1 cellular context compared by ENCODE assay signal in genomic region chr16:29862884-29863668, GRCh38.
TF ChIP-seq lines count a peak whose summit lies in the region.

Gene CDIPT (minus strand): TSS chr16:29863226. CDS start chr16:29862857, 369 bp downstream.

TF ChIP-seq in HepG2, 621 proteins besides CTCF, POLR2A, EP300 and RAD21 (continued from another document and continues in another):
- no peak for TF ChIP-seq ZNF281 (CRISPR knock-in tag; IDR thresholded peaks at IDR 0.05; ENCODE audit: borderline replicate concordance)
- no peak for TF ChIP-seq SRSF4 (IDR thresholded peaks at IDR 0.05; ENCODE audit: low read depth, low read length, poor library complexity, severe bottlenecking)
- TF ChIP-seq, protein P1, sequence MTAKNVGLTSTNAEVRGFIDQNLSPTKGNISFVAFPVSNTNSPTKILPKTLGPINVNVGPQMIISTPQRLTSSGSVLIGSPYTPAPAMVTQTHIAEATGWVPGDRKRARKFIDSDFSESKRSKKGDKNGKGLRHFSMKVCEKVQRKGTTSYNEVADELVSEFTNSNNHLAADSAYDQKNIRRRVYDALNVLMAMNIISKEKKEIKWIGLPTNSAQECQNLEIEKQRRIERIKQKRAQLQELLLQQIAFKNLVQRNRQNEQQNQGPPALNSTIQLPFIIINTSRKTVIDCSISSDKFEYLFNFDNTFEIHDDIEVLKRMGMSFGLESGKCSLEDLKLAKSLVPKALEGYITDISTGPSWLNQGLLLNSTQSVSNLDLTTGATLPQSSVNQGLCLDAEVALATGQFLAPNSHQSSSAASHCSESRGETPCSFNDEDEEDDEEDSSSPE (CRISPR knock-in tag; IDR thresholded peaks at IDR 0.05) = peak; percentile 76
- TF ChIP-seq, protein P2, sequence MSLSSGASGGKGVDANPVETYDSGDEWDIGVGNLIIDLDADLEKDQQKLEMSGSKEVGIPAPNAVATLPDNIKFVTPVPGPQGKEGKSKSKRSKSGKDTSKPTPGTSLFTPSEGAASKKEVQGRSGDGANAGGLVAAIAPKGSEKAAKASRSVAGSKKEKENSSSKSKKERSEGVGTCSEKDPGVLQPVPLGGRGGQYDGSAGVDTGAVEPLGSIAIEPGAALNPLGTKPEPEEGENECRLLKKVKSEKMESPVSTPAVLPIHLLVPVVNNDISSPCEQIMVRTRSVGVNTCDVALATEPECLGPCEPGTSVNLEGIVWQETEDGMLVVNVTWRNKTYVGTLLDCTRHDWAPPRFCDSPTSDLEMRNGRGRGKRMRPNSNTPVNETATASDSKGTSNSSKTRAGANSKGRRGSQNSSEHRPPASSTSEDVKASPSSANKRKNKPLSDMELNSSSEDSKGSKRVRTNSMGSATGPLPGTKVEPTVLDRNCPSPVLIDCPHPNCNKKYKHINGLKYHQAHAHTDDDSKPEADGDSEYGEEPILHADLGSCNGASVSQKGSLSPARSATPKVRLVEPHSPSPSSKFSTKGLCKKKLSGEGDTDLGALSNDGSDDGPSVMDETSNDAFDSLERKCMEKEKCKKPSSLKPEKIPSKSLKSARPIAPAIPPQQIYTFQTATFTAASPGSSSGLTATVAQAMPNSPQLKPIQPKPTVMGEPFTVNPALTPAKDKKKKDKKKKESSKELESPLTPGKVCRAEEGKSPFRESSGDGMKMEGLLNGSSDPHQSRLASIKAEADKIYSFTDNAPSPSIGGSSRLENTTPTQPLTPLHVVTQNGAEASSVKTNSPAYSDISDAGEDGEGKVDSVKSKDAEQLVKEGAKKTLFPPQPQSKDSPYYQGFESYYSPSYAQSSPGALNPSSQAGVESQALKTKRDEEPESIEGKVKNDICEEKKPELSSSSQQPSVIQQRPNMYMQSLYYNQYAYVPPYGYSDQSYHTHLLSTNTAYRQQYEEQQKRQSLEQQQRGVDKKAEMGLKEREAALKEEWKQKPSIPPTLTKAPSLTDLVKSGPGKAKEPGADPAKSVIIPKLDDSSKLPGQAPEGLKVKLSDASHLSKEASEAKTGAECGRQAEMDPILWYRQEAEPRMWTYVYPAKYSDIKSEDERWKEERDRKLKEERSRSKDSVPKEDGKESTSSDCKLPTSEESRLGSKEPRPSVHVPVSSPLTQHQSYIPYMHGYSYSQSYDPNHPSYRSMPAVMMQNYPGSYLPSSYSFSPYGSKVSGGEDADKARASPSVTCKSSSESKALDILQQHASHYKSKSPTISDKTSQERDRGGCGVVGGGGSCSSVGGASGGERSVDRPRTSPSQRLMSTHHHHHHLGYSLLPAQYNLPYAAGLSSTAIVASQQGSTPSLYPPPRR (CRISPR knock-in tag; IDR thresholded peaks at IDR 0.05; ENCODE audit: borderline replicate concordance) = no peak; the same call in 1 of the 2 replicates
- TF ChIP-seq, protein P3, sequence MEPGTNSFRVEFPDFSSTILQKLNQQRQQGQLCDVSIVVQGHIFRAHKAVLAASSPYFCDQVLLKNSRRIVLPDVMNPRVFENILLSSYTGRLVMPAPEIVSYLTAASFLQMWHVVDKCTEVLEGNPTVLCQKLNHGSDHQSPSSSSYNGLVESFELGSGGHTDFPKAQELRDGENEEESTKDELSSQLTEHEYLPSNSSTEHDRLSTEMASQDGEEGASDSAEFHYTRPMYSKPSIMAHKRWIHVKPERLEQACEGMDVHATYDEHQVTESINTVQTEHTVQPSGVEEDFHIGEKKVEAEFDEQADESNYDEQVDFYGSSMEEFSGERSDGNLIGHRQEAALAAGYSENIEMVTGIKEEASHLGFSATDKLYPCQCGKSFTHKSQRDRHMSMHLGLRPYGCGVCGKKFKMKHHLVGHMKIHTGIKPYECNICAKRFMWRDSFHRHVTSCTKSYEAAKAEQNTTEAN (CRISPR knock-in tag; conservative IDR thresholded peaks at IDR 0.05) = no peak
- peak; percentile 45; the same call in 1 of the 2 replicates for TF ChIP-seq HNF4A (CRISPR knock-in tag; IDR thresholded peaks at IDR 0.05)
- 0 out of 2 replicates have a peak, but pooled peaks have one; percentile 91 for TF ChIP-seq ZSCAN30 (CRISPR knock-in tag; IDR thresholded peaks at IDR 0.05)
- no peak for TF ChIP-seq NFRKB (IDR thresholded peaks at IDR 0.05)
- TF ChIP-seq, protein P4, sequence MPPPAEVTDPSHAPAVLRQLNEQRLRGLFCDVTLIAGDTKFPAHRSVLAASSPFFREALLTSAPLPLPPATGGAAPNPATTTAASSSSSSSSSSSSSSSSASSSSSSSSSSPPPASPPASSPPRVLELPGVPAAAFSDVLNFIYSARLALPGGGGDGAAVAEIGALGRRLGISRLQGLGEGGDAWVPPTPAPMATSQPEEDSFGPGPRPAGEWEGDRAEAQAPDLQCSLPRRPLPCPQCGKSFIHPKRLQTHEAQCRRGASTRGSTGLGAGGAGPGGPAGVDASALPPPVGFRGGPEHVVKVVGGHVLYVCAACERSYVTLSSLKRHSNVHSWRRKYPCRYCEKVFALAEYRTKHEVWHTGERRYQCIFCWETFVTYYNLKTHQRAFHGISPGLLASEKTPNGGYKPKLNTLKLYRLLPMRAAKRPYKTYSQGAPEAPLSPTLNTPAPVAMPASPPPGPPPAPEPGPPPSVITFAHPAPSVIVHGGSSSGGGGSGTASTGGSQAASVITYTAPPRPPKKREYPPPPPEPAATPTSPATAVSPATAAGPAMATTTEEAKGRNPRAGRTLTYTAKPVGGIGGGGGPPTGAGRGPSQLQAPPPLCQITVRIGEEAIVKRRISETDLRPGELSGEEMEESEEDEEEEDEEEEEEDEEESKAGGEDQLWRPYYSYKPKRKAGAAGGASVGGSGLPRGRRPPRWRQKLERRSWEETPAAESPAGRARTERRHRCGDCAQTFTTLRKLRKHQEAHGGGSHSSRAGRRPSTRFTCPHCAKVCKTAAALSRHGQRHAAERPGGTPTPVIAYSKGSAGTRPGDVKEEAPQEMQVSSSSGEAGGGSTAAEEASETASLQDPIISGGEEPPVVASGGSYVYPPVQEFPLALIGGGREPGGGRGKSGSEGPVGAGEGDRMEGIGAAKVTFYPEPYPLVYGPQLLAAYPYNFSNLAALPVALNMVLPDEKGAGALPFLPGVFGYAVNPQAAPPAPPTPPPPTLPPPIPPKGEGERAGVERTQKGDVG (CRISPR knock-in tag; IDR thresholded peaks at IDR 0.05; ENCODE audit: borderline replicate concordance) = no peak
- no peak for TF ChIP-seq TRIM22 (IDR thresholded peaks at IDR 0.05)
- TF ChIP-seq FOXJ3 (CRISPR knock-in tag; IDR thresholded peaks at IDR 0.05; ENCODE audit: borderline replicate concordance) = no peak
- peak; percentile 75; the same call in 1 of the 2 replicates for TF ChIP-seq ELF3 (CRISPR knock-in tag; IDR thresholded peaks at IDR 0.05)
- no peak for TF ChIP-seq PBX2 (CRISPR knock-in tag; IDR thresholded peaks at IDR 0.05)
- TF ChIP-seq, protein P5, sequence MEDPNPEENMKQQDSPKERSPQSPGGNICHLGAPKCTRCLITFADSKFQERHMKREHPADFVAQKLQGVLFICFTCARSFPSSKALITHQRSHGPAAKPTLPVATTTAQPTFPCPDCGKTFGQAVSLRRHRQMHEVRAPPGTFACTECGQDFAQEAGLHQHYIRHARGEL (CRISPR knock-in tag; IDR thresholded peaks at IDR 0.05) = no peak
- peak; percentile 70; the same call in 1 of the 2 replicates for TF ChIP-seq GMEB1 (CRISPR knock-in tag; IDR thresholded peaks at IDR 0.05; ENCODE audit: borderline replicate concordance)
- TF ChIP-seq ZNF33B (CRISPR knock-in tag; IDR thresholded peaks at IDR 0.05) = no peak
- no peak for TF ChIP-seq ZNF749 (CRISPR knock-in tag; IDR thresholded peaks at IDR 0.05; ENCODE audit: borderline replicate concordance)
- no peak for TF ChIP-seq ZNF816 (CRISPR knock-in tag; IDR thresholded peaks at IDR 0.05; ENCODE audit: borderline replicate concordance)
- peak; percentile 70; the same call in 1 of the 2 replicates for TF ChIP-seq ZNF512B (CRISPR knock-in tag; IDR thresholded peaks at IDR 0.05; ENCODE audit: borderline replicate concordance)
- no peak for TF ChIP-seq ZNF326 (CRISPR knock-in tag; IDR thresholded peaks at IDR 0.05; ENCODE audit: borderline replicate concordance)
- TF ChIP-seq NBN (conservative IDR thresholded peaks at IDR 0.05) = no peak
- no peak; the same call in 1 of the 2 replicates for TF ChIP-seq CAMTA2 (CRISPR knock-in tag; IDR thresholded peaks at IDR 0.05; ENCODE audit: borderline replicate concordance)
- TF ChIP-seq, protein P6, sequence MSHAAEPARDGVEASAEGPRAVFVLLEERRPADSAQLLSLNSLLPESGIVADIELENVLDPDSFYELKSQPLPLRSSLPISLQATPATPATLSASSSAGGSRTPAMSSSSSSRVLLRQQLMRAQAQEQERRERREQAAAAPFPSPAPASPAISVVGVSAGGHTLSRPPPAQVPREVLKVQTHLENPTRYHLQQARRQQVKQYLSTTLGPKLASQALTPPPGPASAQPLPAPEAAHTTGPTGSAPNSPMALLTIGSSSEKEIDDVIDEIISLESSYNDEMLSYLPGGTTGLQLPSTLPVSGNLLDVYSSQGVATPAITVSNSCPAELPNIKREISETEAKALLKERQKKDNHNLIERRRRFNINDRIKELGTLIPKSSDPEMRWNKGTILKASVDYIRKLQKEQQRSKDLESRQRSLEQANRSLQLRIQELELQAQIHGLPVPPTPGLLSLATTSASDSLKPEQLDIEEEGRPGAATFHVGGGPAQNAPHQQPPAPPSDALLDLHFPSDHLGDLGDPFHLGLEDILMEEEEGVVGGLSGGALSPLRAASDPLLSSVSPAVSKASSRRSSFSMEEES (CRISPR knock-in tag; IDR thresholded peaks at IDR 0.05) = peak; percentile 72
- 0 out of 2 replicates have a peak, but pooled peaks have one; percentile 21 for TF ChIP-seq ZNF235 (CRISPR knock-in tag; IDR thresholded peaks at IDR 0.05; ENCODE audit: borderline replicate concordance)
- peak; percentile 82; the same call in 1 of the 2 replicates for TF ChIP-seq ZKSCAN8 (CRISPR knock-in tag; IDR thresholded peaks at IDR 0.05; ENCODE audit: borderline replicate concordance)
- TF ChIP-seq IRX3 (CRISPR knock-in tag; IDR thresholded peaks at IDR 0.05; ENCODE audit: borderline replicate concordance, low read depth) = no peak; the same call in 1 of the 2 replicates
